9 cellular contexts compared by ENCODE assay signal in genomic region chr4:156970501-156971167, GRCh38. TPM values are rescaled to one million over a fixed set of nuclear protein-coding genes. Genes with fewer than 3 reads are reported as not detected.
DNase-seq lines count a peak whose midpoint lies in the region; ATAC-seq, FAIRE-seq and TF ChIP-seq lines count a peak whose summit lies in the region.
"Had no signal": no experiment of that assay in that cellular context is flagged by ENCODE, and none has a peak within 500 bp of the region (broad histone marks: within the 10 kb centered on the region; RNA-seq: fewer than 3 reads in every experiment).

No MANE protein-coding gene starts in this region.

- ATAC-seq in PC-3 (peak; percentile 49), GM18861 (IDR thresholded peaks at IDR 0.05; ENCODE audit: unreplicated experiment) (no peak)

- no peak for FAIRE-seq in GM19239 (lab: Jason Lieb, UNC)
- FAIRE-seq: islet of Langerhans had no signal

- DNase-seq in A673 (ENCODE audit: low spot score) (peak; percentile 86), GM20000 (ENCODE audit: low spot score) (peak; percentile 27), PC-3 (peak; percentile 56), dedifferentiated amniotic fluid mesenchymal stem cell (ENCODE audit: extremely low spot score) (peak; percentile 69), kidney tubule cell (ENCODE audit: low spot score) (peak; percentile 72), GM19239 (ENCODE audit: insufficient read length, low spot score) (no peak)

- peak overlapping the region; percentile 83 for H3K27ac ChIP-seq in A673 (ENCODE audit: low read depth, low read length, poor library complexity, severe bottlenecking)
- H3K27ac ChIP-seq in PC-3 (ENCODE audit: low read length) = peak overlapping the region; percentile 37
- H3K27ac ChIP-seq in skeletal muscle tissue (ENCODE audit: low read depth, low read length) = peak overlapping the region; percentile 81

- H3K27me3 ChIP-seq in A673 (replicated peaks; ENCODE audit: insufficient read depth, low read depth, low read length, poor library complexity) (no peaks in the 10 kb centered on the region), PC-3 (ENCODE audit: low read length) (no peaks in the 10 kb centered on the region), skeletal muscle tissue (ENCODE audit: control insufficient read depth in 3 of 3, insufficient read depth in 3 of 3, low read length in 3 of 3) (no peaks in the 10 kb centered on the region)

- H3K9me3 ChIP-seq in A673 (ENCODE audit: low read depth, low read length, poor library complexity, severe bottlenecking) = no peaks in the 10 kb centered on the region
- H3K9me3 ChIP-seq in PC-3 (ENCODE audit: low read length) = no peaks in the 10 kb centered on the region
- no peaks in the 10 kb centered on the region for H3K9me3 ChIP-seq in skeletal muscle tissue (ENCODE audit: control insufficient read depth in 3 of 3, low read length in 3 of 3)

- H3F3A ChIP-seq in PC-3 (ENCODE audit: low read length, unreplicated experiment) = no peaks in the 10 kb centered on the region

- H3K4me2 ChIP-seq in PC-3 (ENCODE audit: low read length) = peak overlapping the region; percentile 91

- TF ChIP-seq CTCF in A673 (conservative IDR thresholded peaks at IDR 0.05; ENCODE audit: low read depth, low read length) (peak; percentile 61), GM20000 (IDR thresholded peaks at IDR 0.05; ENCODE audit: extremely low read depth, missing control alignments) (no peak), PC-3 (conservative IDR thresholded peaks at IDR 0.05; ENCODE audit: low read depth, low read length) (peak; percentile 37; the same call in 1 of the 2 replicates)

- H4K20me1 ChIP-seq in PC-3 (ENCODE audit: low read length) = no peaks in the 10 kb centered on the region

- peak overlapping the region; percentile 80 for H2AFZ ChIP-seq in PC-3 (ENCODE audit: low read length)

- H3K36me3 ChIP-seq in A673 (ENCODE audit: insufficient read depth, low read length, poor library complexity, severe bottlenecking) (no peaks in the 10 kb centered on the region), PC-3 (ENCODE audit: low read depth, low read length) (peaks cover 10% of the 10 kb centered on the region; the same call in 1 of the 2 replicates), skeletal muscle tissue (ENCODE audit: control insufficient read depth in 3 of 3, insufficient read depth in 3 of 3, low read length in 3 of 3) (no peaks in the 10 kb centered on the region)

- H3K9ac ChIP-seq in PC-3 (ENCODE audit: low read length) (peak overlapping the region; percentile 64), skeletal muscle tissue (ENCODE audit: low read depth in 1 of 3, low read length in 3 of 3) (peak overlapping the region; percentile 86 to 98 (median 92))

- peaks cover 53% of the 10 kb centered on the region for H3K79me2 ChIP-seq in PC-3 (ENCODE audit: low read length)

- intact Hi-C loops in A673 (cut with micrococcal nuclease; ENCODE audit: unreplicated experiment) = loop anchor here (1.0 to 10.0 kb wide), 4 partner anchors 75 to 1004 kb away; no protein-coding TSS in a partner anchor
- intact Hi-C loops in PC-3 (cut with micrococcal nuclease) = loop anchor here (2.0 to 5.0 kb wide), 2 partner anchors 74 to 388 kb away; no protein-coding TSS in a partner anchor

- no peaks in the 10 kb centered on the region for H3K9me2 ChIP-seq in PC-3 (replicated peaks; ENCODE audit: low read length)

- peaks cover 28% of the 10 kb centered on the region for H3K4me1 ChIP-seq in A673 (ENCODE audit: insufficient read depth, low read length, poor library complexity, severe bottlenecking)
- peaks cover 24% of the 10 kb centered on the region for H3K4me1 ChIP-seq in PC-3 (ENCODE audit: insufficient read depth, low read length)
- H3K4me1 ChIP-seq in skeletal muscle tissue (ENCODE audit: control insufficient read depth in 3 of 3, insufficient read depth in 3 of 3, low read length in 3 of 3) = peaks cover 16 to 33% (median 19%) of the 10 kb centered on the region in 3 donors

- POLR2A ChIA-PET in A673 (lab: Charles Lee; ENCODE audit: low non-redundant PET) = no interaction called here
- POLR2A ChIA-PET in PC-3 (lab: Charles Lee; ENCODE audit: unreplicated experiment) = interaction anchor here (0.5 to 0.7 kb wide), 3 partner anchors 19 to 293 kb away, joined by 3 to 10 read pairs (median 3); no protein-coding TSS in a partner anchor

- CTCF ChIA-PET in A673 (lab: Charles Lee) (interaction anchor here (0.5 to 2.5 kb wide), 5 partner anchors 32 to 677 kb away, joined by 3 to 9 read pairs (median 3); no protein-coding TSS in a partner anchor), PC-3 (lab: Charles Lee) (no interaction called here)

- BruUV-seq in A673 (replicated peaks; lab: Mats Ljungman, UMichigan) (no TSS peak), PC-3 (replicated peaks; lab: Mats Ljungman, UMichigan) (TSS peak; percentile 74)

- H3K4me3 ChIP-seq in A673 (ENCODE audit: low read depth, low read length, poor library complexity, severe bottlenecking) = peak overlapping the region; percentile 82
- H3K4me3 ChIP-seq in PC-3 (ENCODE audit: low read length) = peak overlapping the region; percentile 94
- peak overlapping the region; percentile 73 to 95 (median 92) for H3K4me3 ChIP-seq in skeletal muscle tissue (ENCODE audit: low read length in 3 of 3)

RNA-seq across cellular contexts. Expression of gene PDGFC, which starts 1.0 kb away (rescaled TPM):
- total RNA-seq in A673 (2021) (28.0 and 32.6 TPM in 2 replicates), PC-3 (2014; rRNA removed) (16.8 and 23.0 TPM in 2 replicates), skeletal muscle tissue (35.0 TPM)
